ENCODE assay signal across 1 cellular context in the genomic region with DNA sequence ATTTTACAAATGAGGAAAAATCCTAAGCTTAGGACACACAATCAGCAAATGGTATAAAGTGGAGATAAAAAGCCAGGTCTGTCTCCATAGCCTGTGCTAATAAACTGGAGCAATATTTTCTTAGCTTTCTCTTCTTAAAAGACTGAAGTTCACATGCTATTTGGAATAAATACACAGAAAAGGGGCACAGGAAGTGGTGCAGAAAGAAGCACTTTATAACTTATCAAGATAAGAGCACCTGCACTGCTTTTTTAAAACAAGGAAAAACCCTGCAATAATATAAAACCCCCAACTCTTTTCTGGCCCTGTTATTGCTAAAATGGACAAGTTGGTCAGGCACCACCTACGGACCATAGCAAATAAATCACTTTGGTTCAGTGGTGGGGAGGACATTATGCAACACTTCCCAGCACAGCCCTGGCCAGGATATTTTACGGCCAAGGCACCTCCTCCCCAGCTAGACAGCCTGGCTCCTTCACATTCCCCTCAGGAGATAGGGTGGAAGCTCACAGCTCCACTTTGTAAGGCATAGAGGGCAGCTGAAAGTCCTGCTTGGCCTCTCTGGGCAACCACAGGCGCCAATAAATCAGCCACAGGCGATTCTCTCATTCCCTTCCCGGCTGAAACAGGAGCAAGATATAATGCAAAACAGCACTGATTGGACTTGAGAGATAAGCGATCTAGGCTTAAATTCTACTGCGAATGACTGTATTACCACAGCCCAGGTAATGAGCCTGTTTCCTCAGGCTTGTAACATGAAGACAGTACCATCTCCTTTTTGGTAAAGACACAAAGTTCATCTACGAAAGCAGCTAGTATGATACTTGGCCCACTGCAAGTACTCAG.
TF ChIP-seq lines count a peak whose summit lies in the region.

No MANE protein-coding gene starts in this region.

TF ChIP-seq in HepG2, 621 proteins besides CTCF, POLR2A, EP300 and RAD21 (continued from another document and continues in another):
- TF ChIP-seq, protein P1, sequence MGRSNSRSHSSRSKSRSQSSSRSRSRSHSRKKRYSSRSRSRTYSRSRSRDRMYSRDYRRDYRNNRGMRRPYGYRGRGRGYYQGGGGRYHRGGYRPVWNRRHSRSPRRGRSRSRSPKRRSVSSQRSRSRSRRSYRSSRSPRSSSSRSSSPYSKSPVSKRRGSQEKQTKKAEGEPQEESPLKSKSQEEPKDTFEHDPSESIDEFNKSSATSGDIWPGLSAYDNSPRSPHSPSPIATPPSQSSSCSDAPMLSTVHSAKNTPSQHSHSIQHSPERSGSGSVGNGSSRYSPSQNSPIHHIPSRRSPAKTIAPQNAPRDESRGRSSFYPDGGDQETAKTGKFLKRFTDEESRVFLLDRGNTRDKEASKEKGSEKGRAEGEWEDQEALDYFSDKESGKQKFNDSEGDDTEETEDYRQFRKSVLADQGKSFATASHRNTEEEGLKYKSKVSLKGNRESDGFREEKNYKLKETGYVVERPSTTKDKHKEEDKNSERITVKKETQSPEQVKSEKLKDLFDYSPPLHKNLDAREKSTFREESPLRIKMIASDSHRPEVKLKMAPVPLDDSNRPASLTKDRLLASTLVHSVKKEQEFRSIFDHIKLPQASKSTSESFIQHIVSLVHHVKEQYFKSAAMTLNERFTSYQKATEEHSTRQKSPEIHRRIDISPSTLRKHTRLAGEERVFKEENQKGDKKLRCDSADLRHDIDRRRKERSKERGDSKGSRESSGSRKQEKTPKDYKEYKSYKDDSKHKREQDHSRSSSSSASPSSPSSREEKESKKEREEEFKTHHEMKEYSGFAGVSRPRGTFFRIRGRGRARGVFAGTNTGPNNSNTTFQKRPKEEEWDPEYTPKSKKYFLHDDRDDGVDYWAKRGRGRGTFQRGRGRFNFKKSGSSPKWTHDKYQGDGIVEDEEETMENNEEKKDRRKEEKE (IDR thresholded peaks at IDR 0.05): no peak
- TF ChIP-seq, protein P2, sequence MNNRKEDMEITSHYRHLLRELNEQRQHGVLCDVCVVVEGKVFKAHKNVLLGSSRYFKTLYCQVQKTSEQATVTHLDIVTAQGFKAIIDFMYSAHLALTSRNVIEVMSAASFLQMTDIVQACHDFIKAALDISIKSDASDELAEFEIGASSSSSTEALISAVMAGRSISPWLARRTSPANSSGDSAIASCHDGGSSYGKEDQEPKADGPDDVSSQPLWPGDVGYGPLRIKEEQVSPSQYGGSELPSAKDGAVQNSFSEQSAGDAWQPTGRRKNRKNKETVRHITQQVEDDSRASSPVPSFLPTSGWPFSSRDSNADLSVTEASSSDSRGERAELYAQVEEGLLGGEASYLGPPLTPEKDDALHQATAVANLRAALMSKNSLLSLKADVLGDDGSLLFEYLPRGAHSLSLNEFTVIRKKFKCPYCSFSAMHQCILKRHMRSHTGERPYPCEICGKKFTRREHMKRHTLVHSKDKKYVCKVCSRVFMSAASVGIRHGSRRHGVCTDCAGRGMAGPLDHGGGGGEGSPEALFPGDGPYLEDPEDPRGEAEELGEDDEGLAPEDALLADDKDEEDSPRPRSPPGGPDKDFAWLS (CRISPR knock-in tag; IDR thresholded peaks at IDR 0.05; ENCODE audit: borderline replicate concordance): no peak
- no peak for TF ChIP-seq ZNF746 (CRISPR knock-in tag; IDR thresholded peaks at IDR 0.05)
- TF ChIP-seq TBP (CRISPR knock-in tag; IDR thresholded peaks at IDR 0.05): no peak
- TF ChIP-seq, protein P3, sequence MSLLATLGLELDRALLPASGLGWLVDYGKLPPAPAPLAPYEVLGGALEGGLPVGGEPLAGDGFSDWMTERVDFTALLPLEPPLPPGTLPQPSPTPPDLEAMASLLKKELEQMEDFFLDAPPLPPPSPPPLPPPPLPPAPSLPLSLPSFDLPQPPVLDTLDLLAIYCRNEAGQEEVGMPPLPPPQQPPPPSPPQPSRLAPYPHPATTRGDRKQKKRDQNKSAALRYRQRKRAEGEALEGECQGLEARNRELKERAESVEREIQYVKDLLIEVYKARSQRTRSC (CRISPR knock-in tag; IDR thresholded peaks at IDR 0.05; ENCODE audit: low read depth): no peak
- TF ChIP-seq REXO4 (CRISPR knock-in tag; IDR thresholded peaks at IDR 0.05; ENCODE audit: borderline replicate concordance): no peak
- no peak for TF ChIP-seq ZNF556 (CRISPR knock-in tag; IDR thresholded peaks at IDR 0.05; ENCODE audit: borderline replicate concordance)
- no peak for TF ChIP-seq ATRX (CRISPR knock-in tag; IDR thresholded peaks at IDR 0.05; ENCODE audit: borderline replicate concordance)
- TF ChIP-seq ZNF264 (CRISPR knock-in tag; IDR thresholded peaks at IDR 0.05): no peak
- TF ChIP-seq, protein P4, sequence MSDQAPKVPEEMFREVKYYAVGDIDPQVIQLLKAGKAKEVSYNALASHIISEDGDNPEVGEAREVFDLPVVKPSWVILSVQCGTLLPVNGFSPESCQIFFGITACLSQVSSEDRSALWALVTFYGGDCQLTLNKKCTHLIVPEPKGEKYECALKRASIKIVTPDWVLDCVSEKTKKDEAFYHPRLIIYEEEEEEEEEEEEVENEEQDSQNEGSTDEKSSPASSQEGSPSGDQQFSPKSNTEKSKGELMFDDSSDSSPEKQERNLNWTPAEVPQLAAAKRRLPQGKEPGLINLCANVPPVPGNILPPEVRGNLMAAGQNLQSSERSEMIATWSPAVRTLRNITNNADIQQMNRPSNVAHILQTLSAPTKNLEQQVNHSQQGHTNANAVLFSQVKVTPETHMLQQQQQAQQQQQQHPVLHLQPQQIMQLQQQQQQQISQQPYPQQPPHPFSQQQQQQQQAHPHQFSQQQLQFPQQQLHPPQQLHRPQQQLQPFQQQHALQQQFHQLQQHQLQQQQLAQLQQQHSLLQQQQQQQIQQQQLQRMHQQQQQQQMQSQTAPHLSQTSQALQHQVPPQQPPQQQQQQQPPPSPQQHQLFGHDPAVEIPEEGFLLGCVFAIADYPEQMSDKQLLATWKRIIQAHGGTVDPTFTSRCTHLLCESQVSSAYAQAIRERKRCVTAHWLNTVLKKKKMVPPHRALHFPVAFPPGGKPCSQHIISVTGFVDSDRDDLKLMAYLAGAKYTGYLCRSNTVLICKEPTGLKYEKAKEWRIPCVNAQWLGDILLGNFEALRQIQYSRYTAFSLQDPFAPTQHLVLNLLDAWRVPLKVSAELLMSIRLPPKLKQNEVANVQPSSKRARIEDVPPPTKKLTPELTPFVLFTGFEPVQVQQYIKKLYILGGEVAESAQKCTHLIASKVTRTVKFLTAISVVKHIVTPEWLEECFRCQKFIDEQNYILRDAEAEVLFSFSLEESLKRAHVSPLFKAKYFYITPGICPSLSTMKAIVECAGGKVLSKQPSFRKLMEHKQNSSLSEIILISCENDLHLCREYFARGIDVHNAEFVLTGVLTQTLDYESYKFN (CRISPR knock-in tag; conservative IDR thresholded peaks at IDR 0.05): peak; percentile 35; the same call in 1 of the 2 replicates
- peak; percentile 22; the same call in 1 of the 2 replicates for TF ChIP-seq HDAC2 (CRISPR knock-in tag; IDR thresholded peaks at IDR 0.05)
- TF ChIP-seq ZZZ3 (CRISPR knock-in tag; IDR thresholded peaks at IDR 0.05; ENCODE audit: borderline replicate concordance): no peak
- TF ChIP-seq PITX1 (CRISPR knock-in tag; IDR thresholded peaks at IDR 0.05): 0 out of 2 replicates have a peak, but pooled peaks have one; percentile 25
- no peak for TF ChIP-seq MYC (CRISPR knock-in tag; IDR thresholded peaks at IDR 0.05; ENCODE audit: borderline replicate concordance)
- no peak for TF ChIP-seq ZNF83 (CRISPR knock-in tag; IDR thresholded peaks at IDR 0.05; ENCODE audit: borderline replicate concordance)
- TF ChIP-seq AGO2 (optimal IDR thresholded peaks at IDR 0.05; ENCODE audit: low read depth, low read length): no peak
- no peak for TF ChIP-seq FOXO1 (CRISPR knock-in tag; IDR thresholded peaks at IDR 0.05)
- no peak for TF ChIP-seq NONO (IDR thresholded peaks at IDR 0.05)
- TF ChIP-seq NONO (CRISPR knock-in tag; conservative IDR thresholded peaks at IDR 0.05): no peak
- TF ChIP-seq RNF2 (conservative IDR thresholded peaks at IDR 0.05; ENCODE audit: low read depth): no peak
- 0 out of 2 replicates have a peak, but pooled peaks have one; percentile 18 for TF ChIP-seq KDM2A (CRISPR knock-in tag; IDR thresholded peaks at IDR 0.05; ENCODE audit: borderline replicate concordance, low read depth)
- 0 out of 2 replicates have a peak, but pooled peaks have one; percentile 33 for TF ChIP-seq KMT2B (CRISPR knock-in tag; IDR thresholded peaks at IDR 0.05)
- no peak for TF ChIP-seq CBX1 (IDR thresholded peaks at IDR 0.05; ENCODE audit: low read depth)
- TF ChIP-seq, protein P5, sequence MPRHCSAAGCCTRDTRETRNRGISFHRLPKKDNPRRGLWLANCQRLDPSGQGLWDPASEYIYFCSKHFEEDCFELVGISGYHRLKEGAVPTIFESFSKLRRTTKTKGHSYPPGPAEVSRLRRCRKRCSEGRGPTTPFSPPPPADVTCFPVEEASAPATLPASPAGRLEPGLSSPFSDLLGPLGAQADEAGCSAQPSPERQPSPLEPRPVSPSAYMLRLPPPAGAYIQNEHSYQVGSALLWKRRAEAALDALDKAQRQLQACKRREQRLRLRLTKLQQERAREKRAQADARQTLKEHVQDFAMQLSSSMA (CRISPR knock-in tag; IDR thresholded peaks at IDR 0.05): no peak
- no peak for TF ChIP-seq ZNF768 (CRISPR knock-in tag; IDR thresholded peaks at IDR 0.05)
- TF ChIP-seq MED8 (CRISPR knock-in tag; IDR thresholded peaks at IDR 0.05; ENCODE audit: insufficient replicate concordance): no peak
- TF ChIP-seq NFE2L2 (IDR thresholded peaks at IDR 0.05; ENCODE audit: low read length): no peak
- no peak for TF ChIP-seq SIX1 (CRISPR knock-in tag; IDR thresholded peaks at IDR 0.05; ENCODE audit: borderline replicate concordance)
- TF ChIP-seq RXRB (CRISPR knock-in tag; IDR thresholded peaks at IDR 0.05; ENCODE audit: borderline replicate concordance): peak; percentile 23; the same call in 1 of the 2 replicates
- TF ChIP-seq CENPT (CRISPR knock-in tag; IDR thresholded peaks at IDR 0.05; ENCODE audit: low read depth): no peak
- peak; percentile 17; the same call in 1 of the 2 replicates for TF ChIP-seq RARA (CRISPR knock-in tag; IDR thresholded peaks at IDR 0.05)
- TF ChIP-seq, protein P6, sequence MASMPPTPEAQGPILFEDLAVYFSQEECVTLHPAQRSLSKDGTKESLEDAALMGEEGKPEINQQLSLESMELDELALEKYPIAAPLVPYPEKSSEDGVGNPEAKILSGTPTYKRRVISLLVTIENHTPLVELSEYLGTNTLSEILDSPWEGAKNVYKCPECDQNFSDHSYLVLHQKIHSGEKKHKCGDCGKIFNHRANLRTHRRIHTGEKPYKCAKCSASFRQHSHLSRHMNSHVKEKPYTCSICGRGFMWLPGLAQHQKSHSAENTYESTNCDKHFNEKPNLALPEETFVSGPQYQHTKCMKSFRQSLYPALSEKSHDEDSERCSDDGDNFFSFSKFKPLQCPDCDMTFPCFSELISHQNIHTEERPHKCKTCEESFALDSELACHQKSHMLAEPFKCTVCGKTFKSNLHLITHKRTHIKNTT (CRISPR knock-in tag; IDR thresholded peaks at IDR 0.05): no peak
- no peak for TF ChIP-seq ZNF180 (CRISPR knock-in tag; IDR thresholded peaks at IDR 0.05; ENCODE audit: borderline replicate concordance, low read depth)
- no peak for TF ChIP-seq SETDB1 (CRISPR knock-in tag; IDR thresholded peaks at IDR 0.05; ENCODE audit: borderline replicate concordance)
- no peak for TF ChIP-seq ZNF749 (CRISPR knock-in tag; IDR thresholded peaks at IDR 0.05; ENCODE audit: borderline replicate concordance)
- TF ChIP-seq, protein P7, sequence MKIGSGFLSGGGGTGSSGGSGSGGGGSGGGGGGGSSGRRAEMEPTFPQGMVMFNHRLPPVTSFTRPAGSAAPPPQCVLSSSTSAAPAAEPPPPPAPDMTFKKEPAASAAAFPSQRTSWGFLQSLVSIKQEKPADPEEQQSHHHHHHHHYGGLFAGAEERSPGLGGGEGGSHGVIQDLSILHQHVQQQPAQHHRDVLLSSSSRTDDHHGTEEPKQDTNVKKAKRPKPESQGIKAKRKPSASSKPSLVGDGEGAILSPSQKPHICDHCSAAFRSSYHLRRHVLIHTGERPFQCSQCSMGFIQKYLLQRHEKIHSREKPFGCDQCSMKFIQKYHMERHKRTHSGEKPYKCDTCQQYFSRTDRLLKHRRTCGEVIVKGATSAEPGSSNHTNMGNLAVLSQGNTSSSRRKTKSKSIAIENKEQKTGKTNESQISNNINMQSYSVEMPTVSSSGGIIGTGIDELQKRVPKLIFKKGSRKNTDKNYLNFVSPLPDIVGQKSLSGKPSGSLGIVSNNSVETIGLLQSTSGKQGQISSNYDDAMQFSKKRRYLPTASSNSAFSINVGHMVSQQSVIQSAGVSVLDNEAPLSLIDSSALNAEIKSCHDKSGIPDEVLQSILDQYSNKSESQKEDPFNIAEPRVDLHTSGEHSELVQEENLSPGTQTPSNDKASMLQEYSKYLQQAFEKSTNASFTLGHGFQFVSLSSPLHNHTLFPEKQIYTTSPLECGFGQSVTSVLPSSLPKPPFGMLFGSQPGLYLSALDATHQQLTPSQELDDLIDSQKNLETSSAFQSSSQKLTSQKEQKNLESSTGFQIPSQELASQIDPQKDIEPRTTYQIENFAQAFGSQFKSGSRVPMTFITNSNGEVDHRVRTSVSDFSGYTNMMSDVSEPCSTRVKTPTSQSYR (CRISPR knock-in tag; IDR thresholded peaks at IDR 0.05; ENCODE audit: borderline replicate concordance): 0 out of 2 replicates have a peak, but pooled peaks have one; percentile 19
- no peak for TF ChIP-seq SMAD9 (CRISPR knock-in tag; IDR thresholded peaks at IDR 0.05)
- no peak for TF ChIP-seq CHD4 (IDR thresholded peaks at IDR 0.05; ENCODE audit: borderline replicate concordance, low read length)
- no peak for TF ChIP-seq CHD2 (IDR thresholded peaks at IDR 0.05; ENCODE audit: low read depth, low read length)
- no peak for TF ChIP-seq ZNF101 (CRISPR knock-in tag; IDR thresholded peaks at IDR 0.05; ENCODE audit: borderline replicate concordance, low read depth)
- no peak for TF ChIP-seq ZNF326 (CRISPR knock-in tag; IDR thresholded peaks at IDR 0.05; ENCODE audit: borderline replicate concordance)
- TF ChIP-seq, protein P8, sequence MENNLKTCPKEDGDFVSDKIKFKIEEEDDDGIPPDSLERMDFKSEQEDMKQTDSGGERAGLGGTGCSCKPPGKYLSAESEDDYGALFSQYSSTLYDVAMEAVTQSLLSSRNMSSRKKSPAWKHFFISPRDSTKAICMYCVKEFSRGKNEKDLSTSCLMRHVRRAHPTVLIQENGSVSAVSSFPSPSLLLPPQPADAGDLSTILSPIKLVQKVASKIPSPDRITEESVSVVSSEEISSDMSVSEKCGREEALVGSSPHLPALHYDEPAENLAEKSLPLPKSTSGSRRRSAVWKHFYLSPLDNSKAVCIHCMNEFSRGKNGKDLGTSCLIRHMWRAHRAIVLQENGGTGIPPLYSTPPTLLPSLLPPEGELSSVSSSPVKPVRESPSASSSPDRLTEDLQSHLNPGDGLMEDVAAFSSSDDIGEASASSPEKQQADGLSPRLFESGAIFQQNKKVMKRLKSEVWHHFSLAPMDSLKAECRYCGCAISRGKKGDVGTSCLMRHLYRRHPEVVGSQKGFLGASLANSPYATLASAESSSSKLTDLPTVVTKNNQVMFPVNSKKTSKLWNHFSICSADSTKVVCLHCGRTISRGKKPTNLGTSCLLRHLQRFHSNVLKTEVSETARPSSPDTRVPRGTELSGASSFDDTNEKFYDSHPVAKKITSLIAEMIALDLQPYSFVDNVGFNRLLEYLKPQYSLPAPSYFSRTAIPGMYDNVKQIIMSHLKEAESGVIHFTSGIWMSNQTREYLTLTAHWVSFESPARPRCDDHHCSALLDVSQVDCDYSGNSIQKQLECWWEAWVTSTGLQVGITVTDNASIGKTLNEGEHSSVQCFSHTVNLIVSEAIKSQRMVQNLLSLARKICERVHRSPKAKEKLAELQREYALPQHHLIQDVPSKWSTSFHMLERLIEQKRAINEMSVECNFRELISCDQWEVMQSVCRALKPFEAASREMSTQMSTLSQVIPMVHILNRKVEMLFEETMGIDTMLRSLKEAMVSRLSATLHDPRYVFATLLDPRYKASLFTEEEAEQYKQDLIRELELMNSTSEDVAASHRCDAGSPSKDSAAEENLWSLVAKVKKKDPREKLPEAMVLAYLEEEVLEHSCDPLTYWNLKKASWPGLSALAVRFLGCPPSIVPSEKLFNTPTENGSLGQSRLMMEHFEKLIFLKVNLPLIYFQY (CRISPR knock-in tag; IDR thresholded peaks at IDR 0.05; ENCODE audit: borderline replicate concordance): no peak
- no peak for TF ChIP-seq ZNF672 (CRISPR knock-in tag; IDR thresholded peaks at IDR 0.05)
- peak; percentile 24; the same call in 1 of the 2 replicates for TF ChIP-seq TARDBP (CRISPR knock-in tag; IDR thresholded peaks at IDR 0.05)
